ENCODE assay signal across 24 cellular contexts in the genomic region with DNA sequence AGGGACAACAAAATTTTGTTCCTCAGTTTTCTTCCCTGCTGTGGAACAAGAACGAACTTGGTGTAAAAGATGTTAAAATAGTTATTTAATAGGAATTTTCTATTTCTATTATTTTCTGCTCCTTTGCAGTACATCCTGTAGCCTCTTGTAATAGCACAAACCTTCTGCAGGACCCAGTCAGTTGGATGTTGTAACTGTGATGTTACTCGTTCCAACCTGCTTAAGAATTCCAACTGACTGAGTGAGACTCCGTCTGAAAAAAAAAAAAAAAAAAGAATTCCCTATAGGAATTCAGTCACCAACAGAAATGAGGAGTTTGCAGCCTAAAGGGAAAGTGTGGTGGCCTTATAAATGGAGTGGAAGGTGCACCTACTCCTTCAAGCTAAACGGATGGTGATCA. TPM values are rescaled to one million over a fixed set of nuclear protein-coding genes. Genes with fewer than 3 reads are reported as not detected.
DNase-seq lines count a peak whose midpoint lies in the region; ATAC-seq and TF ChIP-seq lines count a peak whose summit lies in the region.
"Had no signal": no experiment of that assay in that cellular context is flagged by ENCODE, and none has a peak within 500 bp of the region (broad histone marks: within the 10 kb centered on the region; RNA-seq: fewer than 3 reads in every experiment).

No MANE protein-coding gene starts in this region.

- H3K9me3 ChIP-seq in breast epithelium (no peaks in the 10 kb centered on the region), mammary epithelial cell (replicated peaks; ENCODE audit: insufficient read depth, low read length) (no peaks in the 10 kb centered on the region)
- H3K9me3 ChIP-seq: BLaER1, Caco-2, HAP-1 had no signal

- CTCF ChIA-PET in MCF 10A (lab: Yijun Ruan, JAX) (interaction anchor here (0.6 to 1.5 kb wide), 2 partner anchors 34 to 37 kb away, joined by 4 to 6 read pairs; no protein-coding TSS in a partner anchor), mammary epithelial cell (lab: Charles Lee; ENCODE audit: low non-redundant PET) (no interaction called here)

- no peak overlapping the region for H3K9ac ChIP-seq in mammary epithelial cell (ENCODE audit: insufficient read depth, low read length)
- H3K9ac ChIP-seq: BLaER1 had no signal

- H3K4me3 Mint-ChIP-seq in MCF 10A (ENCODE audit: unreplicated experiment) (no peak overlapping the region), endothelial cell (ENCODE audit: unreplicated experiment) (no peak overlapping the region)
- H3K4me3 Mint-ChIP-seq: B cell; CD4-positive, CD25-positive, alpha-beta regulatory T cell; CD8-positive, alpha-beta T cell; HFFc6 had no signal

- peak overlapping the region; percentile 13 for H2AFZ ChIP-seq in mammary epithelial cell (ENCODE audit: low read depth, low read length)

- 24% methylated on average over 4 of the region's 4 CpGs for WGBS in mammary epithelial cell (ENCODE audit: low coverage, missing lambda C conversion rate)

- no peaks in the 10 kb centered on the region for H3K79me2 ChIP-seq in mammary epithelial cell (ENCODE audit: insufficient read depth, low read length)

- in situ Hi-C loops in mammary epithelial cell (cut with MboI; ENCODE audit: low sequenced_read_pairs in 2 of 2) = no loop called here

- H3K4me2 ChIP-seq in mammary epithelial cell (ENCODE audit: insufficient read depth, low read depth, low read length) = peak overlapping the region; percentile 13
- H3K4me2 ChIP-seq: BLaER1 had no signal

- H3K4me1 Mint-ChIP-seq in MCF 10A (ENCODE audit: insufficient read depth, unreplicated experiment) (no peaks in the 10 kb centered on the region), endothelial cell (ENCODE audit: unreplicated experiment) (no peaks in the 10 kb centered on the region)
- H3K4me1 Mint-ChIP-seq: B cell; CD4-positive, CD25-positive, alpha-beta regulatory T cell had no signal

- TF ChIP-seq CTCF in MCF 10A (IDR thresholded peaks at IDR 0.05; ENCODE audit: unreplicated experiment) = no peak
- no peak for TF ChIP-seq CTCF in breast epithelium (IDR thresholded peaks at IDR 0.05)
- TF ChIP-seq CTCF in mammary epithelial cell (conservative IDR thresholded peaks at IDR 0.05 in 1 of 2, IDR thresholded peaks at IDR 0.05 in 1 of 2; ENCODE audit: extremely low read depth in 1 of 2, insufficient read depth in 1 of 2, low read depth in 1 of 2, low read length in 2 of 2) = peak in 1 of 2 donors; percentile 3
- no peak for TF ChIP-seq CTCF in endothelial cell (IDR thresholded peaks at IDR 0.05; ENCODE audit: unreplicated experiment)

- H3K27ac Mint-ChIP-seq in MCF 10A (ENCODE audit: low read depth, unreplicated experiment) (no peak overlapping the region), endothelial cell (ENCODE audit: unreplicated experiment) (no peak overlapping the region)
- H3K27ac Mint-ChIP-seq: B cell; CD8-positive, alpha-beta T cell; HFFc6 had no signal

- H3K27me3 ChIP-seq in breast epithelium = no peaks in the 10 kb centered on the region
- no peaks in the 10 kb centered on the region for H3K27me3 ChIP-seq in mammary epithelial cell (ENCODE audit: insufficient read depth, low read length)
- H3K27me3 ChIP-seq: BLaER1 had no signal

- intact Hi-C loops in MCF 10A (cut with micrococcal nuclease) = no loop called here
- intact Hi-C loops in breast epithelium (cut with DNase I; ENCODE audit: low total_unique reads) = no loop called here
- intact Hi-C loops in mammary epithelial cell (cut with micrococcal nuclease) = loop anchor here (5.0 kb wide), 1 partner anchor 600 kb away; no protein-coding TSS in a partner anchor

- no peak for TF ChIP-seq POLR2A in breast epithelium (IDR thresholded peaks at IDR 0.05)
- no peak for TF ChIP-seq POLR2A in GM18505 (IDR thresholded peaks at IDR 0.05; ENCODE audit: borderline replicate concordance, extremely low read depth, insufficient read depth, insufficient read length)

- H3K4me1 ChIP-seq in breast epithelium (no peaks in the 10 kb centered on the region), mammary epithelial cell (ENCODE audit: insufficient read depth, low read length) (peaks cover 11% of the 10 kb centered on the region)
- H3K4me1 ChIP-seq: BLaER1, Caco-2, HAP-1 had no signal

- H3K36me3 Mint-ChIP-seq in MCF 10A (ENCODE audit: insufficient read depth, unreplicated experiment) = no peaks in the 10 kb centered on the region
- no peaks in the 10 kb centered on the region for H3K36me3 Mint-ChIP-seq in endothelial cell (ENCODE audit: low read depth, unreplicated experiment)
- H3K36me3 Mint-ChIP-seq: CD4-positive, CD25-positive, alpha-beta regulatory T cell; CD8-positive, alpha-beta T cell had no signal

- BruUV-seq in MCF 10A (replicated peaks; lab: Mats Ljungman, UMichigan) (no TSS peak), mammary epithelial cell (replicated peaks; lab: Mats Ljungman, UMichigan) (no TSS peak)

- H3K36me3 ChIP-seq in breast epithelium (no peaks in the 10 kb centered on the region), mammary epithelial cell (ENCODE audit: insufficient read depth, low read length) (no peaks in the 10 kb centered on the region)
- H3K36me3 ChIP-seq: BLaER1, HAP-1 had no signal

- no peak for ATAC-seq in HG03095 (IDR thresholded peaks at IDR 0.05; ENCODE audit: unreplicated experiment)
- ATAC-seq in GM18505 (IDR thresholded peaks at IDR 0.05; ENCODE audit: unreplicated experiment) = no peak
- ATAC-seq: CD8-positive, alpha-beta T cell had no signal

- dilution Hi-C loops in mammary epithelial cell (cut with HindIII; ENCODE audit: low sequenced_read_pairs) = no loop called here

- DNase-seq in MCF 10A (ENCODE audit: unreplicated experiment) (peak; percentile 13), breast epithelium (ENCODE audit: low spot score in 2 of 2) (no peak), mammary epithelial cell (peak; percentile 45), epithelial cell of prostate (ENCODE audit: low read depth, low spot score) (peak; percentile 22), endothelial cell (ENCODE audit: low spot score) (no peak), NCI-H345 treated with DMSO at 0.1 percent for 48 hours (lab: John Stamatoyannopoulos, UW; ENCODE audit: unreplicated experiment) (no peak)
- DNase-seq: Caco-2; CD4-positive, CD25-positive, alpha-beta regulatory T cell; CD8-positive, alpha-beta T cell; DMS 273 treated with DMSO at 0.1 percent for 48 hours; DMS79; GF-D8; GOT3; HFFc6 had no signal

- no peak overlapping the region for H3K4me3 ChIP-seq in breast epithelium
- H3K4me3 ChIP-seq in mammary epithelial cell (replicated peaks in 1 of 3; ENCODE audit: insufficient read depth in 1 of 3, low read depth in 2 of 3, low read length in 3 of 3) = no peak overlapping the region
- H3K4me3 ChIP-seq: BLaER1, HAP-1 had no signal

- H4K20me1 ChIP-seq in mammary epithelial cell (ENCODE audit: insufficient read depth, low read length) = no peaks in the 10 kb centered on the region
- H4K20me1 ChIP-seq: BLaER1 had no signal

- no peaks in the 10 kb centered on the region for H3K27me3 Mint-ChIP-seq in MCF 10A (ENCODE audit: insufficient read depth, unreplicated experiment)
- H3K27me3 Mint-ChIP-seq in endothelial cell (ENCODE audit: unreplicated experiment) = no peaks in the 10 kb centered on the region
- H3K27me3 Mint-ChIP-seq: B cell; CD4-positive, CD25-positive, alpha-beta regulatory T cell had no signal

- peaks cover 6% of the 10 kb centered on the region for H3K9me3 Mint-ChIP-seq in MCF 10A (ENCODE audit: unreplicated experiment)
- H3K9me3 Mint-ChIP-seq in endothelial cell (ENCODE audit: unreplicated experiment) = no peaks in the 10 kb centered on the region
- H3K9me3 Mint-ChIP-seq: CD8-positive, alpha-beta T cell; HFFc6 had no signal

- POLR2A ChIA-PET in MCF 10A (lab: Yijun Ruan, JAX) = no interaction called here

- no peak overlapping the region for H3K27ac ChIP-seq in breast epithelium
- no peak overlapping the region for H3K27ac ChIP-seq in mammary epithelial cell (ENCODE audit: insufficient read depth, low read depth, low read length)
- no peak overlapping the region for H3K27ac ChIP-seq in epithelial cell of prostate
- H3K27ac ChIP-seq: 22Rv1, BLaER1, C4-2B had no signal

RNA-seq across cellular contexts. Expression of a gene that starts 46.4 kb away (rescaled TPM):
- total RNA-seq in MCF 10A (2022) (not detected in 2 replicates), breast epithelium (10 to 100 TPM in 1 of 3 donors, 1 to 10 TPM in 1, under 1 TPM in 1; 0.66 to 18.1 (median 1.2) TPM), mammary epithelial cell (not detected), endothelial cell (ENCODE audit: unreplicated experiment) (not detected)
- polyA plus RNA-seq in mammary epithelial cell = not detected
- polyA minus RNA-seq in mammary epithelial cell = not detected
- total RNA-seq: B cell, Caco-2, Daoy, G401, HFFc6 had no signal
- polyA plus RNA-seq: AG04450 had no signal

Comparison
In these comparisons a context has a peak if more than half of its experiments do, and no peak if none do; other contexts are left out.
1. DNase-seq: peak in MCF 10A (single experiment), mammary epithelial cell (single experiment) and epithelial cell of prostate (single experiment); none in breast epithelium (0 of 2), endothelial cell (single experiment) and NCI-H345 treated with DMSO at 0.1 percent for 48 hours (single experiment).